Comparison of ENCODE assay signal across 20 cellular contexts in the genomic region with DNA sequence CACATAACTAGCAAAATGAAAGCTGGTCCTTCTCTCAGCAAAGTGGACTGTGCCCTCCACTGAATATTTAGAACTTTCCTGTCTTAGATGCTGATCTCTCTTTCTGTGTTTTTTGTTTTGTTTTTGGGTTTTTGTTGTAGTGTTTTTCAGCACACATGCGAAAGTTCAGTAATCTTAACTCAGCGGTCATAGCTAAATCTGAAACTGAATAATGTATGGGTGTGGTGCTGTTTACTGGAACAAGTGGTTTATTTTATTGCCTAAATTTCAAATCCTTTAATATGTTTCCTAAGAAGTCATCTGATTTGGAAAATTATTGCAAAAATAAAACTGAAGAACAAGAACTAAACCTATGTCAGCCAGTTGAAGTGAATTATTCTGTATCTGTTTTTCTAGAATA.
"Had no signal": no experiment of that assay in that cellular context is flagged by ENCODE, and none has a peak within 500 bp of the region (broad histone marks: within the 10 kb centered on the region; RNA-seq: fewer than 3 reads in every experiment).

No MANE protein-coding gene starts in this region.

- H3K27ac ChIP-seq: cardiac muscle cell, dorsolateral prefrontal cortex, heart right ventricle, parathyroid adenoma, SK-N-MC, upper lobe of left lung had no signal

- FAIRE-seq: small intestine had no signal

- H3K27me3 ChIP-seq: cardiac muscle cell, dorsolateral prefrontal cortex, gastrocnemius medialis, heart right ventricle, upper lobe of left lung had no signal

- H3K79me2 ChIP-seq: parathyroid adenoma had no signal

- ATAC-seq: gastrocnemius medialis; heart right ventricle; left cardiac atrium; stimulated activated naive CD8-positive, alpha-beta T cell treated with anti-CD3 and anti-CD28 coated beads, Interleukin-15, Interleukin-2, amounts not matched to agents 100 U/mL and 50 U/mL, for 24 hours; T-cell had no signal

- H2AFZ ChIP-seq: parathyroid adenoma had no signal

- H3K36me3 ChIP-seq: cardiac muscle cell, gastrocnemius medialis, heart right ventricle, upper lobe of left lung had no signal

- DNase-seq: activated CD4-positive, CD25-positive, alpha-beta regulatory T cell treated with anti-CD3 and anti-CD28 coated beads, Interleukin-2, amount 50 U/mL, for 72 hours; activated naive CD4-positive, alpha-beta T cell; activated naive CD8-positive, alpha-beta T cell treated with anti-CD3 and anti-CD28 coated beads, Interleukin-2, amount 10 ng/mL, durations not matched to agents 7 days and 5 days; aorta; dorsolateral prefrontal cortex; gastrocnemius medialis; heart right ventricle; left cardiac atrium; naive B cell; retina; small intestine; stimulated activated CD4-positive, alpha-beta T cell treated with anti-CD3 and anti-CD28 coated beads, Interleukin-4, amount 100 ng/mL, for 4 hours; stimulated activated naive CD8-positive, alpha-beta T cell treated with anti-CD3 and anti-CD28 coated beads, Interleukin-15, Interleukin-2, amounts not matched to agents 100 U/mL and 50 U/mL, for 24 hours; T-cell; T-helper 9 cell; upper lobe of left lung had no signal

- H3K4me1 ChIP-seq: gastrocnemius medialis, parathyroid adenoma had no signal

- H3K9me3 ChIP-seq: gastrocnemius medialis, heart right ventricle, upper lobe of left lung had no signal

- H3K4me3 ChIP-seq: cardiac muscle cell, dorsolateral prefrontal cortex, gastrocnemius medialis, heart right ventricle, lung, SK-N-MC, upper lobe of left lung had no signal

- H3K9ac ChIP-seq: parathyroid adenoma had no signal
